Comparison of ENCODE assay signal across 25 cellular contexts in genomic region chr14:70671652-70672327, GRCh38. TPM values are rescaled to one million over a fixed set of nuclear protein-coding genes. Genes with fewer than 3 reads are reported as not detected.
"Had no signal": no experiment of that assay in that cellular context is flagged by ENCODE, and none has a peak within 500 bp of the region (broad histone marks: within the 10 kb centered on the region; RNA-seq: fewer than 3 reads in every experiment).

No MANE protein-coding gene starts in this region.

- H3K9me3 ChIP-seq: adrenal gland, ascending aorta, esophagus squamous epithelium, gastrocnemius medialis, left ventricle myocardium inferior, right lobe of liver, thoracic aorta had no signal

- H3K9me3 Mint-ChIP-seq: activated CD4-positive, alpha-beta memory T cell treated with anti-CD3 and anti-CD28 coated beads, Interleukin-2, amount 10 ng/mL, durations not matched to agents 7 days and 5 days; activated CD4-positive, alpha-beta T cell treated with anti-CD3 and anti-CD28 coated beads, Interleukin-2, amount 10 ng/mL, durations not matched to agents 24 days and 14 days; activated naive CD4-positive, alpha-beta T cell treated with anti-CD3 and anti-CD28 coated beads, Interleukin-2, amount 50 U/mL, for 24 hours; nephron; type B pancreatic cell had no signal

- H3K27me3 Mint-ChIP-seq: activated CD4-positive, alpha-beta memory T cell treated with anti-CD3 and anti-CD28 coated beads, Interleukin-2, amount 10 ng/mL, durations not matched to agents 7 days and 5 days; activated CD4-positive, alpha-beta T cell treated with anti-CD3 and anti-CD28 coated beads, Interleukin-2, amount 10 ng/mL, durations not matched to agents 24 days and 14 days; activated CD8-positive, alpha-beta memory T cell treated with anti-CD3 and anti-CD28 coated beads, Interleukin-2, amount 10 ng/mL, durations not matched to agents 7 days and 5 days; activated naive CD4-positive, alpha-beta T cell treated with anti-CD3 and anti-CD28 coated beads, Interleukin-2, amount 50 U/mL, for 24 hours; T-helper 17 cell; type B pancreatic cell had no signal

- H3K4me3 ChIP-seq: adrenal gland, ascending aorta, coronary artery, esophagus squamous epithelium, gastrocnemius medialis, left ventricle myocardium inferior, right lobe of liver, smooth muscle cell, thoracic aorta had no signal

- H3K27ac Mint-ChIP-seq: activated CD4-positive, alpha-beta memory T cell treated with anti-CD3 and anti-CD28 coated beads, Interleukin-2, amount 10 ng/mL, durations not matched to agents 7 days and 5 days; activated CD4-positive, alpha-beta T cell treated with anti-CD3 and anti-CD28 coated beads, Interleukin-2, amount 10 ng/mL, durations not matched to agents 24 days and 14 days; activated CD8-positive, alpha-beta memory T cell treated with anti-CD3 and anti-CD28 coated beads, Interleukin-2, amount 10 ng/mL, durations not matched to agents 7 days and 5 days; activated naive CD4-positive, alpha-beta T cell treated with anti-CD3 and anti-CD28 coated beads, Interleukin-2, amount 50 U/mL, for 24 hours; nephron; T-helper 17 cell; type B pancreatic cell had no signal

- H3K27ac ChIP-seq: adrenal gland, ascending aorta, coronary artery, esophagus squamous epithelium, gastrocnemius medialis, left ventricle myocardium inferior, right lobe of liver, thoracic aorta had no signal

- H3K27me3 ChIP-seq: adrenal gland, ascending aorta, esophagus squamous epithelium, gastrocnemius medialis, right lobe of liver had no signal

- H3K4me2 ChIP-seq: smooth muscle cell had no signal

- DNase-seq: activated CD4-positive, alpha-beta memory T cell treated with anti-CD3 and anti-CD28 coated beads, Interleukin-2, amount 10 ng/mL, durations not matched to agents 7 days and 5 days; activated CD4-positive, alpha-beta T cell treated with anti-CD3 and anti-CD28 coated beads, Interleukin-2, amount 10 ng/mL, durations not matched to agents 24 days and 14 days; activated CD8-positive, alpha-beta memory T cell treated with anti-CD3 and anti-CD28 coated beads, Interleukin-2, amount 10 ng/mL, durations not matched to agents 7 days and 5 days; activated gamma-delta T cell treated with Interleukin-2 at 50 U/mL for 16 hours; activated T-cell treated with anti-CD3 and anti-CD28 coated beads for 4 hours; adrenal gland; cerebellar nuclear complex; esophagus squamous epithelium; gastrocnemius medialis; left ventricle myocardium inferior; midbrain; nucleus accumbens; right lobe of liver; stimulated activated CD4-positive, alpha-beta T cell treated with anti-CD3 and anti-CD28 coated beads, Interleukin-15, amount 100 ng/mL, for 24 hours; stimulated activated naive CD4-positive, alpha-beta T cell treated with Interleukin-2 at 50 U/mL for 16 hours; SW 1271; T-helper 17 cell had no signal

- H3K4me3 Mint-ChIP-seq: activated CD4-positive, alpha-beta memory T cell treated with anti-CD3 and anti-CD28 coated beads, Interleukin-2, amount 10 ng/mL, durations not matched to agents 7 days and 5 days; activated CD4-positive, alpha-beta T cell treated with anti-CD3 and anti-CD28 coated beads, Interleukin-2, amount 10 ng/mL, durations not matched to agents 24 days and 14 days; activated CD8-positive, alpha-beta memory T cell treated with anti-CD3 and anti-CD28 coated beads, Interleukin-2, amount 10 ng/mL, durations not matched to agents 7 days and 5 days; activated naive CD4-positive, alpha-beta T cell treated with anti-CD3 and anti-CD28 coated beads, Interleukin-2, amount 50 U/mL, for 24 hours; nephron; T-helper 17 cell; type B pancreatic cell had no signal

- ATAC-seq: activated CD4-positive, CD25-positive, alpha-beta regulatory T cell treated with anti-CD3 and anti-CD28 coated beads, Interleukin-2, amount 50 U/mL, for 24 hours; activated CD8-positive, alpha-beta memory T cell treated with anti-CD3 and anti-CD28 coated beads, Interleukin-2, amount 10 ng/mL, durations not matched to agents 7 days and 5 days; gastrocnemius medialis; T-helper 17 cell had no signal

- H3K4me1 ChIP-seq: adrenal gland, ascending aorta, left ventricle myocardium inferior, right lobe of liver had no signal

- H3K4me1 Mint-ChIP-seq: activated CD8-positive, alpha-beta memory T cell treated with anti-CD3 and anti-CD28 coated beads, Interleukin-2, amount 10 ng/mL, durations not matched to agents 7 days and 5 days; nephron had no signal

- H3K36me3 ChIP-seq: adrenal gland, gastrocnemius medialis, left ventricle myocardium inferior, right lobe of liver, thoracic aorta had no signal

RNA-seq across cellular contexts. Expression of gene TTC9, which starts 30.1 kb away (rescaled TPM):
- total RNA-seq: ascending aorta had no signal
